ENCODE assay signal across 1 cellular context in the genomic region with DNA sequence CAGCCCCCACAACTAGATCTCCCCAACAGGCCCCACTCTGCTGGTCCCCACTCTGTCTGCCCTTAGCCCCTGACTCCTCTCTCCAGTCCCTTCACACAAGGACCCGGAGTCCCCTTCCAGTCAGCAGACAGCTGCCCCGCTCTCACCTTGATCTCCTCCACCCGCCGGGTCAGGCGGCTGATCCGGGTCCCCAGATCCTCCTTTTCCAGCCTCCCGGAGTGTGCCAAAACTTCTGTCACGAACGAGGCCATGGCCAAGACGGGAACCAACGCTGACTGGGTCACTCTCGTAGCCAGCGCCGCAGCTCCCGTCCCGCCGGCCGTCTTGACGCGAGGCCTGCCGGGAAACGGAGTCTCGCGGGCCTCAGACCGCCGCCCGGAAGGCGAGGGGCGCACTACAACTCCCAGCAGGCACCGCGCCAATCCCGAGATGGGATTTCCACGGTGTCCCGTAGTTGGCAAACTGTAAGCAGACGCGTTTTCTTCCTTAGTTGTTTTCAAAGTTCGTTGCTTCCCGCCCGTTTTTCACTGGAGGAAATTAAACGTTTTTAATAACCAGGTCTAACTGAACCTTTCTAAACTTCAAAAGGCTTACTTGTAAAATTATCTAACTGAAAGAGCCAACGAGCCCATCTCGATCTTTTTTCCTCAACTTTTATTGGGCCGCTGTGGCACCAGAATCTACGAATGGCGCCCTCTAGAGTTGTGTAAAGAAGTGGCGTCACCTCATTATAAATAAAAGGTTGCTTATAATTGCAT.
TF ChIP-seq lines count a peak whose summit lies in the region.

A gene with protein sequence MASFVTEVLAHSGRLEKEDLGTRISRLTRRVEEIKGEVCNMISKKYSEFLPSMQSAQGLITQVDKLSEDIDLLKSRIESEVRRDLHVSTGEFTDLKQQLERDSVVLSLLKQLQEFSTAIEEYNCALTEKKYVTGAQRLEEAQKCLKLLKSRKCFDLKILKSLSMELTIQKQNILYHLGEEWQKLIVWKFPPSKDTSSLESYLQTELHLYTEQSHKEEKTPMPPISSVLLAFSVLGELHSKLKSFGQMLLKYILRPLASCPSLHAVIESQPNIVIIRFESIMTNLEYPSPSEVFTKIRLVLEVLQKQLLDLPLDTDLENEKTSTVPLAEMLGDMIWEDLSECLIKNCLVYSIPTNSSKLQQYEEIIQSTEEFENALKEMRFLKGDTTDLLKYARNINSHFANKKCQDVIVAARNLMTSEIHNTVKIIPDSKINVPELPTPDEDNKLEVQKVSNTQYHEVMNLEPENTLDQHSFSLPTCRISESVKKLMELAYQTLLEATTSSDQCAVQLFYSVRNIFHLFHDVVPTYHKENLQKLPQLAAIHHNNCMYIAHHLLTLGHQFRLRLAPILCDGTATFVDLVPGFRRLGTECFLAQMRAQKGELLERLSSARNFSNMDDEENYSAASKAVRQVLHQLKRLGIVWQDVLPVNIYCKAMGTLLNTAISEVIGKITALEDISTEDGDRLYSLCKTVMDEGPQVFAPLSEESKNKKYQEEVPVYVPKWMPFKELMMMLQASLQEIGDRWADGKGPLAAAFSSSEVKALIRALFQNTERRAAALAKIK (minus strand): TSS at position 277 of the 758 bp plus-strand sequence. CDS start 26 bp downstream, at position 251.

TF ChIP-seq in GM12878, 131 proteins besides CTCF, POLR2A, EP300 and RAD21 (continued from another document and continues in another):
- TF ChIP-seq, protein P1, sequence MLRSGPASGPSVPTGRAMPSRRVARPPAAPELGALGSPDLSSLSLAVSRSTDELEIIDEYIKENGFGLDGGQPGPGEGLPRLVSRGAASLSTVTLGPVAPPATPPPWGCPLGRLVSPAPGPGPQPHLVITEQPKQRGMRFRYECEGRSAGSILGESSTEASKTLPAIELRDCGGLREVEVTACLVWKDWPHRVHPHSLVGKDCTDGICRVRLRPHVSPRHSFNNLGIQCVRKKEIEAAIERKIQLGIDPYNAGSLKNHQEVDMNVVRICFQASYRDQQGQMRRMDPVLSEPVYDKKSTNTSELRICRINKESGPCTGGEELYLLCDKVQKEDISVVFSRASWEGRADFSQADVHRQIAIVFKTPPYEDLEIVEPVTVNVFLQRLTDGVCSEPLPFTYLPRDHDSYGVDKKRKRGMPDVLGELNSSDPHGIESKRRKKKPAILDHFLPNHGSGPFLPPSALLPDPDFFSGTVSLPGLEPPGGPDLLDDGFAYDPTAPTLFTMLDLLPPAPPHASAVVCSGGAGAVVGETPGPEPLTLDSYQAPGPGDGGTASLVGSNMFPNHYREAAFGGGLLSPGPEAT (IDR thresholded peaks at IDR 0.05; ENCODE audit: low read depth): peak; percentile 84
- TF ChIP-seq DPF2 (IDR thresholded peaks at IDR 0.05): no peak
- peak; percentile 80 for TF ChIP-seq NBN (IDR thresholded peaks at IDR 0.05)
- TF ChIP-seq NR2F1 (conservative IDR thresholded peaks at IDR 0.05): peak; percentile 46; the same call in 1 of the 2 replicates
- TF ChIP-seq IKZF1 (conservative IDR thresholded peaks at IDR 0.05): peak; percentile 99
- TF ChIP-seq, protein P2, sequence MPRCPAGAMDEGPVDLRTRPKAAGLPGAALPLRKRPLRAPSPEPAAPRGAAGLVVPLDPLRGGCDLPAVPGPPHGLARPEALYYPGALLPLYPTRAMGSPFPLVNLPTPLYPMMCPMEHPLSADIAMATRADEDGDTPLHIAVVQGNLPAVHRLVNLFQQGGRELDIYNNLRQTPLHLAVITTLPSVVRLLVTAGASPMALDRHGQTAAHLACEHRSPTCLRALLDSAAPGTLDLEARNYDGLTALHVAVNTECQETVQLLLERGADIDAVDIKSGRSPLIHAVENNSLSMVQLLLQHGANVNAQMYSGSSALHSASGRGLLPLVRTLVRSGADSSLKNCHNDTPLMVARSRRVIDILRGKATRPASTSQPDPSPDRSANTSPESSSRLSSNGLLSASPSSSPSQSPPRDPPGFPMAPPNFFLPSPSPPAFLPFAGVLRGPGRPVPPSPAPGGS (IDR thresholded peaks at IDR 0.05; ENCODE audit: borderline replicate concordance, insufficient read depth, low read depth, low read length, poor library complexity, severe bottlenecking): no peak
- no peak; the same call in 1 of the 2 replicates for TF ChIP-seq RCOR1 (conservative IDR thresholded peaks at IDR 0.05; ENCODE audit: low read depth, low read length)
- TF ChIP-seq CEBPB (IDR thresholded peaks at IDR 0.05; ENCODE audit: borderline replicate concordance in 1 of 2, low read depth in 2 of 2, low read length in 2 of 2): no peak
- TF ChIP-seq MEF2A (IDR thresholded peaks at IDR 0.05; ENCODE audit: insufficient read depth, low read depth, low read length): no peak
- TF ChIP-seq, protein P3, sequence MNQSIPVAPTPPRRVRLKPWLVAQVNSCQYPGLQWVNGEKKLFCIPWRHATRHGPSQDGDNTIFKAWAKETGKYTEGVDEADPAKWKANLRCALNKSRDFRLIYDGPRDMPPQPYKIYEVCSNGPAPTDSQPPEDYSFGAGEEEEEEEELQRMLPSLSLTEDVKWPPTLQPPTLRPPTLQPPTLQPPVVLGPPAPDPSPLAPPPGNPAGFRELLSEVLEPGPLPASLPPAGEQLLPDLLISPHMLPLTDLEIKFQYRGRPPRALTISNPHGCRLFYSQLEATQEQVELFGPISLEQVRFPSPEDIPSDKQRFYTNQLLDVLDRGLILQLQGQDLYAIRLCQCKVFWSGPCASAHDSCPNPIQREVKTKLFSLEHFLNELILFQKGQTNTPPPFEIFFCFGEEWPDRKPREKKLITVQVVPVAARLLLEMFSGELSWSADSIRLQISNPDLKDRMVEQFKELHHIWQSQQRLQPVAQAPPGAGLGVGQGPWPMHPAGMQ (IDR thresholded peaks at IDR 0.05; ENCODE audit: borderline replicate concordance): no peak
- no peak for TF ChIP-seq EGR1 (IDR thresholded peaks at IDR 0.05; ENCODE audit: borderline replicate concordance in 1 of 2, low read depth in 2 of 2, low read length in 2 of 2)
- TF ChIP-seq, protein P4, sequence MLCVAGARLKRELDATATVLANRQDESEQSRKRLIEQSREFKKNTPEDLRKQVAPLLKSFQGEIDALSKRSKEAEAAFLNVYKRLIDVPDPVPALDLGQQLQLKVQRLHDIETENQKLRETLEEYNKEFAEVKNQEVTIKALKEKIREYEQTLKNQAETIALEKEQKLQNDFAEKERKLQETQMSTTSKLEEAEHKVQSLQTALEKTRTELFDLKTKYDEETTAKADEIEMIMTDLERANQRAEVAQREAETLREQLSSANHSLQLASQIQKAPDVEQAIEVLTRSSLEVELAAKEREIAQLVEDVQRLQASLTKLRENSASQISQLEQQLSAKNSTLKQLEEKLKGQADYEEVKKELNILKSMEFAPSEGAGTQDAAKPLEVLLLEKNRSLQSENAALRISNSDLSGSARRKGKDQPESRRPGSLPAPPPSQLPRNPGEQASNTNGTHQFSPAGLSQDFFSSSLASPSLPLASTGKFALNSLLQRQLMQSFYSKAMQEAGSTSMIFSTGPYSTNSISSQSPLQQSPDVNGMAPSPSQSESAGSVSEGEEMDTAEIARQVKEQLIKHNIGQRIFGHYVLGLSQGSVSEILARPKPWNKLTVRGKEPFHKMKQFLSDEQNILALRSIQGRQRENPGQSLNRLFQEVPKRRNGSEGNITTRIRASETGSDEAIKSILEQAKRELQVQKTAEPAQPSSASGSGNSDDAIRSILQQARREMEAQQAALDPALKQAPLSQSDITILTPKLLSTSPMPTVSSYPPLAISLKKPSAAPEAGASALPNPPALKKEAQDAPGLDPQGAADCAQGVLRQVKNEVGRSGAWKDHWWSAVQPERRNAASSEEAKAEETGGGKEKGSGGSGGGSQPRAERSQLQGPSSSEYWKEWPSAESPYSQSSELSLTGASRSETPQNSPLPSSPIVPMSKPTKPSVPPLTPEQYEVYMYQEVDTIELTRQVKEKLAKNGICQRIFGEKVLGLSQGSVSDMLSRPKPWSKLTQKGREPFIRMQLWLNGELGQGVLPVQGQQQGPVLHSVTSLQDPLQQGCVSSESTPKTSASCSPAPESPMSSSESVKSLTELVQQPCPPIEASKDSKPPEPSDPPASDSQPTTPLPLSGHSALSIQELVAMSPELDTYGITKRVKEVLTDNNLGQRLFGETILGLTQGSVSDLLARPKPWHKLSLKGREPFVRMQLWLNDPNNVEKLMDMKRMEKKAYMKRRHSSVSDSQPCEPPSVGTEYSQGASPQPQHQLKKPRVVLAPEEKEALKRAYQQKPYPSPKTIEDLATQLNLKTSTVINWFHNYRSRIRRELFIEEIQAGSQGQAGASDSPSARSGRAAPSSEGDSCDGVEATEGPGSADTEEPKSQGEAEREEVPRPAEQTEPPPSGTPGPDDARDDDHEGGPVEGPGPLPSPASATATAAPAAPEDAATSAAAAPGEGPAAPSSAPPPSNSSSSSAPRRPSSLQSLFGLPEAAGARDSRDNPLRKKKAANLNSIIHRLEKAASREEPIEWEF (IDR thresholded peaks at IDR 0.05; ENCODE audit: insufficient replicate concordance, low read depth, low read length): no peak
- no peak for TF ChIP-seq SPI1 (IDR thresholded peaks at IDR 0.05; ENCODE audit: borderline replicate concordance, insufficient read depth, low read depth, low read length)
- TF ChIP-seq CREM (IDR thresholded peaks at IDR 0.05; ENCODE audit: low read depth): peak; percentile 86
- TF ChIP-seq KDM1A (IDR thresholded peaks at IDR 0.05; ENCODE audit: borderline replicate concordance): no peak
- TF ChIP-seq, protein P5, sequence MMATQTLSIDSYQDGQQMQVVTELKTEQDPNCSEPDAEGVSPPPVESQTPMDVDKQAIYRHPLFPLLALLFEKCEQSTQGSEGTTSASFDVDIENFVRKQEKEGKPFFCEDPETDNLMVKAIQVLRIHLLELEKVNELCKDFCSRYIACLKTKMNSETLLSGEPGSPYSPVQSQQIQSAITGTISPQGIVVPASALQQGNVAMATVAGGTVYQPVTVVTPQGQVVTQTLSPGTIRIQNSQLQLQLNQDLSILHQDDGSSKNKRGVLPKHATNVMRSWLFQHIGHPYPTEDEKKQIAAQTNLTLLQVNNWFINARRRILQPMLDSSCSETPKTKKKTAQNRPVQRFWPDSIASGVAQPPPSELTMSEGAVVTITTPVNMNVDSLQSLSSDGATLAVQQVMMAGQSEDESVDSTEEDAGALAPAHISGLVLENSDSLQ (IDR thresholded peaks at IDR 0.05): peak; percentile 43; the same call in 1 of the 2 replicates
- no peak for TF ChIP-seq TBL1XR1 (IDR thresholded peaks at IDR 0.05; ENCODE audit: low read depth, low read length)
- no peak for TF ChIP-seq ZBED1 (IDR thresholded peaks at IDR 0.05; ENCODE audit: borderline replicate concordance)
- no peak for TF ChIP-seq SREBF2 (IDR thresholded peaks at IDR 0.05; ENCODE audit: low read length)
- TF ChIP-seq, protein P6, sequence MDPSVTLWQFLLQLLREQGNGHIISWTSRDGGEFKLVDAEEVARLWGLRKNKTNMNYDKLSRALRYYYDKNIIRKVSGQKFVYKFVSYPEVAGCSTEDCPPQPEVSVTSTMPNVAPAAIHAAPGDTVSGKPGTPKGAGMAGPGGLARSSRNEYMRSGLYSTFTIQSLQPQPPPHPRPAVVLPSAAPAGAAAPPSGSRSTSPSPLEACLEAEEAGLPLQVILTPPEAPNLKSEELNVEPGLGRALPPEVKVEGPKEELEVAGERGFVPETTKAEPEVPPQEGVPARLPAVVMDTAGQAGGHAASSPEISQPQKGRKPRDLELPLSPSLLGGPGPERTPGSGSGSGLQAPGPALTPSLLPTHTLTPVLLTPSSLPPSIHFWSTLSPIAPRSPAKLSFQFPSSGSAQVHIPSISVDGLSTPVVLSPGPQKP (IDR thresholded peaks at IDR 0.05; ENCODE audit: low read depth, low read length): peak; percentile 71
- TF ChIP-seq, protein P7, sequence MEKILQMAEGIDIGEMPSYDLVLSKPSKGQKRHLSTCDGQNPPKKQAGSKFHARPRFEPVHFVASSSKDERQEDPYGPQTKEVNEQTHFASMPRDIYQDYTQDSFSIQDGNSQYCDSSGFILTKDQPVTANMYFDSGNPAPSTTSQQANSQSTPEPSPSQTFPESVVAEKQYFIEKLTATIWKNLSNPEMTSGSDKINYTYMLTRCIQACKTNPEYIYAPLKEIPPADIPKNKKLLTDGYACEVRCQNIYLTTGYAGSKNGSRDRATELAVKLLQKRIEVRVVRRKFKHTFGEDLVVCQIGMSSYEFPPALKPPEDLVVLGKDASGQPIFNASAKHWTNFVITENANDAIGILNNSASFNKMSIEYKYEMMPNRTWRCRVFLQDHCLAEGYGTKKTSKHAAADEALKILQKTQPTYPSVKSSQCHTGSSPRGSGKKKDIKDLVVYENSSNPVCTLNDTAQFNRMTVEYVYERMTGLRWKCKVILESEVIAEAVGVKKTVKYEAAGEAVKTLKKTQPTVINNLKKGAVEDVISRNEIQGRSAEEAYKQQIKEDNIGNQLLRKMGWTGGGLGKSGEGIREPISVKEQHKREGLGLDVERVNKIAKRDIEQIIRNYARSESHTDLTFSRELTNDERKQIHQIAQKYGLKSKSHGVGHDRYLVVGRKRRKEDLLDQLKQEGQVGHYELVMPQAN (conservative IDR thresholded peaks at IDR 0.05): peak; percentile 39; the same call in 1 of the 2 replicates
- TF ChIP-seq HCFC1 (IDR thresholded peaks at IDR 0.05; ENCODE audit: low read length): peak; percentile 98
- TF ChIP-seq CHD2 (IDR thresholded peaks at IDR 0.05; ENCODE audit: borderline replicate concordance, low read depth, low read length): peak; percentile 95
- no peak for TF ChIP-seq MTA2 (IDR thresholded peaks at IDR 0.05; ENCODE audit: low read depth)
- TF ChIP-seq, protein P8, sequence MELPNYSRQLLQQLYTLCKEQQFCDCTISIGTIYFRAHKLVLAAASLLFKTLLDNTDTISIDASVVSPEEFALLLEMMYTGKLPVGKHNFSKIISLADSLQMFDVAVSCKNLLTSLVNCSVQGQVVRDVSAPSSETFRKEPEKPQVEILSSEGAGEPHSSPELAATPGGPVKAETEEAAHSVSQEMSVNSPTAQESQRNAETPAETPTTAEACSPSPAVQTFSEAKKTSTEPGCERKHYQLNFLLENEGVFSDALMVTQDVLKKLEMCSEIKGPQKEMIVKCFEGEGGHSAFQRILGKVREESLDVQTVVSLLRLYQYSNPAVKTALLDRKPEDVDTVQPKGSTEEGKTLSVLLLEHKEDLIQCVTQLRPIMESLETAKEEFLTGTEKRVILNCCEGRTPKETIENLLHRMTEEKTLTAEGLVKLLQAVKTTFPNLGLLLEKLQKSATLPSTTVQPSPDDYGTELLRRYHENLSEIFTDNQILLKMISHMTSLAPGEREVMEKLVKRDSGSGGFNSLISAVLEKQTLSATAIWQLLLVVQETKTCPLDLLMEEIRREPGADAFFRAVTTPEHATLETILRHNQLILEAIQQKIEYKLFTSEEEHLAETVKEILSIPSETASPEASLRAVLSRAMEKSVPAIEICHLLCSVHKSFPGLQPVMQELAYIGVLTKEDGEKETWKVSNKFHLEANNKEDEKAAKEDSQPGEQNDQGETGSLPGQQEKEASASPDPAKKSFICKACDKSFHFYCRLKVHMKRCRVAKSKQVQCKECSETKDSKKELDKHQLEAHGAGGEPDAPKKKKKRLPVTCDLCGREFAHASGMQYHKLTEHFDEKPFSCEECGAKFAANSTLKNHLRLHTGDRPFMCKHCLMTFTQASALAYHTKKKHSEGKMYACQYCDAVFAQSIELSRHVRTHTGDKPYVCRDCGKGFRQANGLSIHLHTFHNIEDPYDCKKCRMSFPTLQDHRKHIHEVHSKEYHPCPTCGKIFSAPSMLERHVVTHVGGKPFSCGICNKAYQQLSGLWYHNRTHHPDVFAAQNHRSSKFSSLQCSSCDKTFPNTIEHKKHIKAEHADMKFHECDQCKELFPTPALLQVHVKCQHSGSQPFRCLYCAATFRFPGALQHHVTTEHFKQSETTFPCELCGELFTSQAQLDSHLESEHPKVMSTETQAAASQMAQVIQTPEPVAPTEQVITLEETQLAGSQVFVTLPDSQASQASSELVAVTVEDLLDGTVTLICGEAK (IDR thresholded peaks at IDR 0.05; ENCODE audit: borderline replicate concordance): peak; percentile 66; the same call in 1 of the 2 replicates
- TF ChIP-seq IRF4 (IDR thresholded peaks at IDR 0.05; ENCODE audit: low read depth, low read length): no peak
- no peak for TF ChIP-seq SMAD1 (IDR thresholded peaks at IDR 0.05; ENCODE audit: low read depth, partially characterized antibody)
